In genomic region chr2:132267372-132267771, GRCh38 we compare ENCODE assay signal across 1 cellular context.
TF ChIP-seq lines count a peak whose summit lies in the region.

No MANE protein-coding gene starts in this region.

TF ChIP-seq in GM23338, 12 proteins besides CTCF, POLR2A, EP300 and RAD21 (continued from another document):
- TF ChIP-seq ETS1 (IDR thresholded peaks at IDR 0.05) (no peak), REST (IDR thresholded peaks at IDR 0.05; ENCODE audit: unreplicated experiment) (no peak), CREB1 (CRISPR knock-in tag; IDR thresholded peaks at IDR 0.05; ENCODE audit: low read depth) (no peak)
TF ChIP-seq in GM23338: peak in this region for 0.
